ENCODE assay signal across 26 cellular contexts in genomic region chr2:237485304-237485703, GRCh38. TPM values are rescaled to one million over a fixed set of nuclear protein-coding genes. Genes with fewer than 3 reads are reported as not detected.
DNase-seq lines count a peak whose midpoint lies in the region; ATAC-seq, FAIRE-seq and TF ChIP-seq lines count a peak whose summit lies in the region.
"Had no signal": no experiment of that assay in that cellular context is flagged by ENCODE, and none has a peak within 500 bp of the region (broad histone marks: within the 10 kb centered on the region; RNA-seq: fewer than 3 reads in every experiment).

No MANE protein-coding gene starts in this region.

- FAIRE-seq in astrocyte (lab: Jason Lieb, UNC): no peak
- FAIRE-seq: K562 had no signal

- ATAC-seq in IMR-90 (ENCODE audit: low read depth) (no peak), HG03521 (IDR thresholded peaks at IDR 0.05; ENCODE audit: unreplicated experiment) (no peak), GM18907 (IDR thresholded peaks at IDR 0.05; ENCODE audit: unreplicated experiment) (no peak), HG02852 (IDR thresholded peaks at IDR 0.05; ENCODE audit: unreplicated experiment) (no peak)
- ATAC-seq: activated T-helper 17 cell treated with anti-CD3 and anti-CD28 coated beads, Interleukin-2, amount 50 U/mL, for 72 hours; K562; T-helper 17 cell had no signal

- peak overlapping the region; percentile 41; the same call in 1 of the 2 replicates for H3K23ac ChIP-seq in IMR-90 (ENCODE audit: low read depth, low read length)

- no peaks in the 10 kb centered on the region for H3K36me3 Mint-ChIP-seq in astrocyte (ENCODE audit: low read depth, unreplicated experiment)
- H3K36me3 Mint-ChIP-seq: activated naive CD8-positive, alpha-beta T cell; brain; naive B cell had no signal

- H2BK120ac ChIP-seq in IMR-90 (ENCODE audit: low read depth, low read length): peak overlapping the region; percentile 48

- intact Hi-C loops in IMR-90 (cut with micrococcal nuclease): no loop called here

- H3K36me3 ChIP-seq in IMR-90 (ENCODE audit: control insufficient read depth, insufficient read depth, low read length) (no peaks in the 10 kb centered on the region), astrocyte (ENCODE audit: insufficient read depth, low read length) (no peaks in the 10 kb centered on the region)
- H3K36me3 ChIP-seq: esophagus squamous epithelium, right atrium auricular region, SJCRH30 had no signal

- H3K27ac Mint-ChIP-seq in astrocyte (ENCODE audit: unreplicated experiment): no peak overlapping the region
- H3K27ac Mint-ChIP-seq: activated naive CD8-positive, alpha-beta T cell; activated T-helper 17 cell treated with anti-CD3 and anti-CD28 coated beads, Interleukin-2, amount 50 U/mL, for 72 hours; brain; endodermal cell; H9; naive B cell; T-helper 17 cell had no signal

- H4K20me1 ChIP-seq in IMR-90 (ENCODE audit: insufficient read depth, low read length) (no peaks in the 10 kb centered on the region), astrocyte (ENCODE audit: insufficient read depth, low read length) (no peaks in the 10 kb centered on the region)

- dilution Hi-C loops in IMR-90 (cut with HindIII; ENCODE audit: low sequenced_read_pairs, unreplicated experiment): no loop called here

- no peak for DNase-seq in IMR-90
- DNase-seq in astrocyte (ENCODE audit: low read depth): no peak
- DNase-seq in myocyte (ENCODE audit: low read depth): peak; percentile 39
- DNase-seq in COR-L47 (lab: John Stamatoyannopoulos, UW): no peak
- DNase-seq: activated CD4-positive, alpha-beta T cell treated with anti-CD3 and anti-CD28 coated beads, Interleukin-2, amount 50 U/mL, for 1 hour; C1 segment of cervical spinal cord; cortex of kidney; endodermal cell; esophagus squamous epithelium; H9; naive B cell; NCI-H187 treated with DMSO at 0.1 percent for 48 hours; NCI-H2227 treated with DMSO at 0.1 percent for 48 hours; occipital lobe; SJCRH30; stimulated activated CD4-positive, alpha-beta T cell treated with anti-CD3 and anti-CD28 coated beads, Interleukin-15, amount 100 ng/mL, for 24 hours; T-helper 17 cell had no signal

- peaks cover 20% of the 10 kb centered on the region for H3K27me3 Mint-ChIP-seq in astrocyte (ENCODE audit: low read depth, unreplicated experiment)

- no peak overlapping the region for H3K14ac ChIP-seq in IMR-90 (replicated peaks; ENCODE audit: low read depth, low read length)

- H3K4me3 ChIP-seq in IMR-90 (ENCODE audit: insufficient read depth, low read depth, low read length): no peak overlapping the region
- peak overlapping the region; percentile 82 for H3K4me3 ChIP-seq in astrocyte (ENCODE audit: insufficient read depth, low read depth, low read length)
- H3K4me3 ChIP-seq: K562, SJCRH30 had no signal

- no peak overlapping the region for H2BK5ac ChIP-seq in IMR-90 (ENCODE audit: low read depth, low read length, poor library complexity, severe bottlenecking)

- peaks cover 17% of the 10 kb centered on the region for H3K4me1 Mint-ChIP-seq in astrocyte (ENCODE audit: low read depth, unreplicated experiment)
- H3K4me1 Mint-ChIP-seq: activated T-helper 17 cell treated with anti-CD3 and anti-CD28 coated beads, Interleukin-2, amount 50 U/mL, for 72 hours had no signal

- POLR2A ChIA-PET in IMR-90 (lab: Charles Lee; ENCODE audit: unreplicated experiment): no interaction called here

- no CpG with 5 or more reads among the region's 1 CpG for WGBS in IMR-90 (ENCODE audit: extremely low coverage in 2 of 2, insufficient read length in 1 of 2), 2 experiments

- peaks cover 18% of the 10 kb centered on the region for H3K4me1 ChIP-seq in IMR-90 (ENCODE audit: control insufficient read depth, insufficient read depth, low read length)
- peaks cover 43% of the 10 kb centered on the region for H3K4me1 ChIP-seq in astrocyte (ENCODE audit: insufficient read depth, low read length)
- H3K4me1 ChIP-seq: SJCRH30 had no signal

- in situ Hi-C loops in IMR-90 (cut with MboI; ENCODE audit: low sequenced_read_pairs): no loop called here

- no peak for TF ChIP-seq RAD21 in IMR-90 (IDR thresholded peaks at IDR 0.05; ENCODE audit: low read length)

- no peak overlapping the region for H3K56ac ChIP-seq in IMR-90 (ENCODE audit: extremely low read depth, insufficient read depth, low read length)

- H4K91ac ChIP-seq in IMR-90 (ENCODE audit: insufficient read depth, low read depth, low read length): no peak overlapping the region

- no peak for TF ChIP-seq POLR2A in IMR-90 (IDR thresholded peaks at IDR 0.05; ENCODE audit: low read depth, low read length)

- no TSS peak for BruUV-seq in IMR-90 (replicated peaks; lab: Mats Ljungman, UMichigan)

- H3K18ac ChIP-seq in IMR-90 (ENCODE audit: low read depth, low read length): no peak overlapping the region

- peaks cover under 1% of the 10 kb centered on the region for H3K9me3 Mint-ChIP-seq in astrocyte (ENCODE audit: unreplicated experiment)
- H3K9me3 Mint-ChIP-seq: activated T-helper 17 cell treated with anti-CD3 and anti-CD28 coated beads, Interleukin-2, amount 50 U/mL, for 72 hours; H9 had no signal

- H3K4ac ChIP-seq in IMR-90 (ENCODE audit: low read depth, low read length): 0 out of 2 replicates have a peak overlapping the region, but pooled peaks have one; percentile 3

- H4K8ac ChIP-seq in IMR-90 (ENCODE audit: low read depth in 2 of 2, low read length in 2 of 2): no peak overlapping the region

- H3K4me2 ChIP-seq in IMR-90 (ENCODE audit: low read depth, low read length) (no peak overlapping the region), astrocyte (ENCODE audit: low read length) (peak overlapping the region; percentile 97)

- H3K27me3 ChIP-seq in IMR-90 (ENCODE audit: control insufficient read depth, insufficient read depth, low read length) (no peaks in the 10 kb centered on the region), astrocyte (ENCODE audit: insufficient read depth, low read length) (no peaks in the 10 kb centered on the region)
- H3K27me3 ChIP-seq: right atrium auricular region had no signal

- H3K4me3 Mint-ChIP-seq in astrocyte (ENCODE audit: unreplicated experiment): no peak overlapping the region
- H3K4me3 Mint-ChIP-seq: activated naive CD8-positive, alpha-beta T cell; activated T-helper 17 cell treated with anti-CD3 and anti-CD28 coated beads, Interleukin-2, amount 50 U/mL, for 72 hours; naive B cell; T-helper 17 cell had no signal

- H2AK5ac ChIP-seq in IMR-90 (ENCODE audit: low read depth, low read length): peak overlapping the region; percentile 51; the same call in 1 of the 2 replicates

- H3K79me2 ChIP-seq in astrocyte (ENCODE audit: insufficient read depth, low read length): peaks cover 61% of the 10 kb centered on the region

- no peak overlapping the region for H2BK20ac ChIP-seq in IMR-90 (ENCODE audit: low read depth, low read length)

- CTCF ChIA-PET in IMR-90 (lab: Yijun Ruan, JAX): interaction anchor here (0.7 to 0.9 kb wide), 2 partner anchors 10 to 194 kb away, joined by 3 read pairs; no protein-coding TSS in a partner anchor

- peaks cover 3 to 46% of the 10 kb centered on the region in 2 experiments; a peak in 3 of 4 replicates for H3K79me1 ChIP-seq in IMR-90 (ENCODE audit: low read depth in 1 of 2, low read length in 2 of 2)

- H3K27ac ChIP-seq in 22Rv1 (peak overlapping the region; percentile 100), IMR-90 (ENCODE audit: insufficient read depth, low read length) (no peak overlapping the region), astrocyte (ENCODE audit: low read depth, low read length) (no peak overlapping the region)
- H3K27ac ChIP-seq: esophagus squamous epithelium, SJCRH30 had no signal

- 0 out of 3 replicates have a peak overlapping the region, but pooled peaks have one; percentile 23 for H2BK15ac ChIP-seq in IMR-90 (ENCODE audit: low read depth, low read length)

- H3K9me3 ChIP-seq in IMR-90 (ENCODE audit: control insufficient read depth, insufficient read depth, low read length) (no peaks in the 10 kb centered on the region), astrocyte (ENCODE audit: insufficient read depth, low read depth, low read length) (no peaks in the 10 kb centered on the region)
- H3K9me3 ChIP-seq: esophagus squamous epithelium, right atrium auricular region, SJCRH30 had no signal

- H4K5ac ChIP-seq in IMR-90 (ENCODE audit: low read depth, low read length): no peak overlapping the region

- H2AFZ ChIP-seq in IMR-90 (replicated peaks; ENCODE audit: low read length, poor library complexity) (no peak overlapping the region), astrocyte (ENCODE audit: low read depth, low read length) (no peak overlapping the region)

- H3K9me1 ChIP-seq in IMR-90 (ENCODE audit: insufficient read depth, low read length): peaks cover 11% of the 10 kb centered on the region

- no peak for TF ChIP-seq CTCF in 22Rv1 (IDR thresholded peaks at IDR 0.05)
- TF ChIP-seq CTCF in IMR-90 (conservative IDR thresholded peaks at IDR 0.05; ENCODE audit: low read depth, low read length): no peak
- no peak for TF ChIP-seq CTCF in astrocyte (IDR thresholded peaks at IDR 0.05; ENCODE audit: insufficient read depth, low read depth, low read length)

- no peak overlapping the region for H2AK9ac ChIP-seq in IMR-90 (replicated peaks; ENCODE audit: low read depth, low read length, poor library complexity)

- H3K9ac ChIP-seq in IMR-90 (ENCODE audit: low read depth, low read length) (no peak overlapping the region), astrocyte (ENCODE audit: low read length) (peak overlapping the region; percentile 44)

TF ChIP-seq in IMR-90, 13 proteins besides CTCF, POLR2A, EP300 and RAD21 (continues in another document):
- TF ChIP-seq BHLHE40 (IDR thresholded peaks at IDR 0.05; ENCODE audit: low read depth, low read length): no peak
- no peak for TF ChIP-seq RCOR1 (IDR thresholded peaks at IDR 0.05; ENCODE audit: insufficient replicate concordance, low read length)
- TF ChIP-seq FOS (IDR thresholded peaks at IDR 0.05; ENCODE audit: low read depth, low read length): no peak
- TF ChIP-seq NFE2L2 (IDR thresholded peaks at IDR 0.05; ENCODE audit: low read depth, low read length): no peak
- no peak for TF ChIP-seq USF2 (IDR thresholded peaks at IDR 0.05; ENCODE audit: low read depth, low read length)
- no peak for TF ChIP-seq SMC3 (IDR thresholded peaks at IDR 0.05; ENCODE audit: low read depth, low read length)

RNA-seq across cellular contexts. Expression of gene MLPH, which starts 1.7 kb away (rescaled TPM):
- total RNA-seq in IMR-90 (2012; rRNA removed) (13.8 and 13.9 TPM in 2 replicates), astrocyte (14.2 and 16.2 TPM in 2 replicates), myocyte (47.0 and 51.0 TPM in 2 replicates)
- 21.6 and 23.7 TPM in 2 replicates for polyA plus RNA-seq in IMR-90 (2012; rRNA removed)
- 12.9 and 20.1 TPM in 2 replicates for polyA plus RNA-seq in IMR-90 (2012; cell fraction: cytosol; rRNA removed)
- polyA plus RNA-seq in IMR-90 (2012; cell fraction: nucleus; rRNA removed; ENCODE audit: low replicate concordance): 50.9 and 66.0 TPM in 2 replicates
- 121 TPM for polyA plus RNA-seq in myocyte (2012)
- total RNA-seq: activated T-helper 17 cell treated with anti-CD3 and anti-CD28 coated beads, Interleukin-2, amount 50 U/mL, for 72 hours; T-helper 17 cell had no signal
- polyA plus RNA-seq: K562 had no signal
